Comparison of ENCODE assay signal across 25 cellular contexts in genomic region chr1:223074427-223074826, GRCh38.
DNase-seq lines count a peak whose midpoint lies in the region; ATAC-seq and TF ChIP-seq lines count a peak whose summit lies in the region.
"Had no signal": no experiment of that assay in that cellular context is flagged by ENCODE, and none has a peak within 500 bp of the region (broad histone marks: within the 10 kb centered on the region; RNA-seq: fewer than 3 reads in every experiment).

No MANE protein-coding gene starts in this region.

- H3K9me3 Mint-ChIP-seq in nephron: no peaks in the 10 kb centered on the region
- no peaks in the 10 kb centered on the region for H3K9me3 Mint-ChIP-seq in activated T-cell treated with anti-CD3 and anti-CD28 coated beads, Interleukin-2, amount 50 U/mL, for 72 hours
- no peaks in the 10 kb centered on the region for H3K9me3 Mint-ChIP-seq in activated CD4-positive, alpha-beta T cell treated with anti-CD3 and anti-CD28 coated beads, Interleukin-2, amount 10 ng/mL, durations not matched to agents 24 days and 14 days
- H3K9me3 Mint-ChIP-seq: activated naive CD4-positive, alpha-beta T cell treated with anti-CD3 and anti-CD28 coated beads, Interleukin-2, amount 50 U/mL, for 72 hours; natural killer cell treated with Interleukin-12 subunit alpha and Interleukin-12 subunit beta and Interleukin-15 and Interleukin-18, amount 100 ng/mL, for 72 hours had no signal

- peak; percentile 51 for ATAC-seq in Right ventricle myocardium inferior
- ATAC-seq in activated T-cell treated with anti-CD3 and anti-CD28 coated beads, Interleukin-2, amount 50 U/mL, for 72 hours (replicated peaks in 1 of 2): no peak
- ATAC-seq: activated naive CD4-positive, alpha-beta T cell treated with anti-CD3 and anti-CD28 coated beads, Interleukin-2, amount 50 U/mL, for 72 hours; esophagus mucosa; HCT116; natural killer cell treated with Interleukin-12 subunit alpha and Interleukin-12 subunit beta and Interleukin-15 and Interleukin-18, amount 100 ng/mL, for 72 hours; SK-N-SH treated with all-trans-retinoic acid at 6 μM for 48 hours had no signal

- H3K36me3 ChIP-seq in hepatocyte (replicated peaks; ENCODE audit: insufficient read depth, low read depth) (no peaks in the 10 kb centered on the region), vagina (no peaks in the 10 kb centered on the region)
- H3K36me3 ChIP-seq: prostate gland, stomach had no signal

- no peak for TF ChIP-seq POLR2A in vagina (IDR thresholded peaks at IDR 0.05)

- DNase-seq in Right ventricle myocardium inferior (ENCODE audit: missing footprints) (no peak), cardiac septum (ENCODE audit: low spot score) (no peak), hepatocyte (ENCODE audit: low spot score) (no peak), vagina (ENCODE audit: extremely low spot score in 2 of 2) (no peak), CD1c-positive myeloid dendritic cell (ENCODE audit: extremely low spot score) (no peak)
- DNase-seq in activated T-cell treated with anti-CD3 and anti-CD28 coated beads, Interleukin-2, amount 50 U/mL, for 72 hours: no peak
- no peak for DNase-seq in activated CD4-positive, alpha-beta T cell treated with anti-CD3 and anti-CD28 coated beads, Interleukin-2, amount 10 ng/mL, durations not matched to agents 24 days and 14 days
- DNase-seq: activated CD4-positive, CD25-positive, alpha-beta regulatory T cell treated with anti-CD3 and anti-CD28 coated beads, Interleukin-2, amount 50 U/mL, for 72 hours; activated T-cell treated with anti-CD3 and anti-CD28 coated beads, Interleukin-2, amount 50 U/mL, for 48 hours; DND-41; effector memory CD4-positive, alpha-beta T cell; mammary epithelial cell; NCI-H2107; NCI-H510A; stomach; T1000 had no signal

- intact Hi-C loops in Right ventricle myocardium inferior (cut with DNase I) (loop anchor here (2.0 kb wide), 1 partner anchor 146 kb away; no protein-coding TSS in a partner anchor), cardiac septum (cut with DNase I) (no loop called here), vagina (cut with DNase I) (loop anchor here (10.0 kb wide), 1 partner anchor 430 kb away; no protein-coding TSS in a partner anchor)
- intact Hi-C loops in activated CD4-positive, alpha-beta T cell treated with anti-CD3 and anti-CD28 coated beads, Interleukin-2, amount 10 ng/mL, durations not matched to agents 24 days and 14 days (cut with micrococcal nuclease): no loop called here

- H3K79me2 ChIP-seq in hepatocyte: no peaks in the 10 kb centered on the region

- H3K4me3 Mint-ChIP-seq in nephron: no peak overlapping the region
- no peak overlapping the region for H3K4me3 Mint-ChIP-seq in activated T-cell treated with anti-CD3 and anti-CD28 coated beads, Interleukin-2, amount 50 U/mL, for 72 hours
- no peak overlapping the region for H3K4me3 Mint-ChIP-seq in activated CD4-positive, alpha-beta T cell treated with anti-CD3 and anti-CD28 coated beads, Interleukin-2, amount 10 ng/mL, durations not matched to agents 24 days and 14 days
- H3K4me3 Mint-ChIP-seq: B cell; natural killer cell treated with Interleukin-12 subunit alpha and Interleukin-12 subunit beta and Interleukin-15 and Interleukin-18, amount 100 ng/mL, for 72 hours had no signal

- H3K9me2 ChIP-seq in hepatocyte (replicated peaks; ENCODE audit: insufficient read depth): no peaks in the 10 kb centered on the region

- peak overlapping the region; percentile 3 to 41 (median 40) for H3K27ac Mint-ChIP-seq in nephron
- no peak overlapping the region for H3K27ac Mint-ChIP-seq in activated T-cell treated with anti-CD3 and anti-CD28 coated beads, Interleukin-2, amount 50 U/mL, for 72 hours
- H3K27ac Mint-ChIP-seq in activated CD4-positive, alpha-beta T cell treated with anti-CD3 and anti-CD28 coated beads, Interleukin-2, amount 10 ng/mL, durations not matched to agents 24 days and 14 days: no peak overlapping the region
- H3K27ac Mint-ChIP-seq: activated naive CD4-positive, alpha-beta T cell treated with anti-CD3 and anti-CD28 coated beads, Interleukin-2, amount 50 U/mL, for 72 hours; B cell; natural killer cell treated with Interleukin-12 subunit alpha and Interleukin-12 subunit beta and Interleukin-15 and Interleukin-18, amount 100 ng/mL, for 72 hours had no signal

- H3K4me1 ChIP-seq in hepatocyte (ENCODE audit: insufficient read depth) (peaks cover 12% of the 10 kb centered on the region), vagina (peaks cover 13% of the 10 kb centered on the region)
- H3K4me1 ChIP-seq: prostate gland had no signal

- H3K4me2 ChIP-seq in hepatocyte: peak overlapping the region; percentile 64

- H3K4me3 ChIP-seq in hepatocyte: no peak overlapping the region
- H3K4me3 ChIP-seq in vagina: peak overlapping the region in 1 of 2 donors; percentile 28
- H3K4me3 ChIP-seq: prostate gland, stomach had no signal

- no peaks in the 10 kb centered on the region for H3K9me3 ChIP-seq in hepatocyte (ENCODE audit: low read depth)
- no peaks in the 10 kb centered on the region for H3K9me3 ChIP-seq in vagina
- H3K9me3 ChIP-seq: prostate gland, stomach had no signal

- H4K20me1 ChIP-seq in hepatocyte (ENCODE audit: insufficient read depth, poor library complexity, severe bottlenecking): no peaks in the 10 kb centered on the region

- peak overlapping the region; percentile 78 for H3K27ac ChIP-seq in hepatocyte
- peak overlapping the region; percentile 45 for H3K27ac ChIP-seq in vagina
- H3K27ac ChIP-seq: 22Rv1, prostate gland had no signal

- H2AFZ ChIP-seq in hepatocyte: no peak overlapping the region

- peaks cover 24% of the 10 kb centered on the region for H3K4me1 Mint-ChIP-seq in nephron
- no peaks in the 10 kb centered on the region for H3K4me1 Mint-ChIP-seq in activated T-cell treated with anti-CD3 and anti-CD28 coated beads, Interleukin-2, amount 50 U/mL, for 72 hours (ENCODE audit: low read depth)
- no peaks in the 10 kb centered on the region for H3K4me1 Mint-ChIP-seq in activated CD4-positive, alpha-beta T cell treated with anti-CD3 and anti-CD28 coated beads, Interleukin-2, amount 10 ng/mL, durations not matched to agents 24 days and 14 days
- H3K4me1 Mint-ChIP-seq: B cell had no signal

- 49% methylated on average over 2 of the region's 2 CpGs for WGBS in hepatocyte (ENCODE audit: low lambda C conversion rate, missing lambda C conversion rate)

- peaks cover 21% of the 10 kb centered on the region for H3K27me3 Mint-ChIP-seq in nephron (ENCODE audit: low read depth)
- H3K27me3 Mint-ChIP-seq in activated T-cell treated with anti-CD3 and anti-CD28 coated beads, Interleukin-2, amount 50 U/mL, for 72 hours (ENCODE audit: low read depth): no peaks in the 10 kb centered on the region
- H3K27me3 Mint-ChIP-seq in activated CD4-positive, alpha-beta T cell treated with anti-CD3 and anti-CD28 coated beads, Interleukin-2, amount 10 ng/mL, durations not matched to agents 24 days and 14 days: peaks cover 3% of the 10 kb centered on the region

- no peak for TF ChIP-seq CTCF in hepatocyte (IDR thresholded peaks at IDR 0.05; ENCODE audit: poor library complexity)
- no peak for TF ChIP-seq CTCF in nephron (IDR thresholded peaks at IDR 0.05; ENCODE audit: unreplicated experiment in 3 of 3)
- TF ChIP-seq CTCF in vagina (IDR thresholded peaks at IDR 0.05): no peak

- H3K36me3 Mint-ChIP-seq in nephron (ENCODE audit: low read depth): no peaks in the 10 kb centered on the region
- no peaks in the 10 kb centered on the region for H3K36me3 Mint-ChIP-seq in activated T-cell treated with anti-CD3 and anti-CD28 coated beads, Interleukin-2, amount 50 U/mL, for 72 hours (ENCODE audit: insufficient read depth in 2 of 2)
- H3K36me3 Mint-ChIP-seq in activated CD4-positive, alpha-beta T cell treated with anti-CD3 and anti-CD28 coated beads, Interleukin-2, amount 10 ng/mL, durations not matched to agents 24 days and 14 days (ENCODE audit: low read depth): no peaks in the 10 kb centered on the region
- H3K36me3 Mint-ChIP-seq: activated naive CD4-positive, alpha-beta T cell treated with anti-CD3 and anti-CD28 coated beads, Interleukin-2, amount 50 U/mL, for 72 hours; natural killer cell treated with Interleukin-12 subunit alpha and Interleukin-12 subunit beta and Interleukin-15 and Interleukin-18, amount 100 ng/mL, for 72 hours had no signal

- H3K27me3 ChIP-seq in hepatocyte: no peaks in the 10 kb centered on the region
- no peaks in the 10 kb centered on the region for H3K27me3 ChIP-seq in vagina
- H3K27me3 ChIP-seq: stomach had no signal

Comparison
In these comparisons a context has a peak if more than half of its experiments do, and no peak if none do; other contexts are left out.
1. intact Hi-C loops: an anchor here in Right ventricle myocardium inferior (2.0 kb wide) and vagina (10.0 kb wide); none called in cardiac septum and activated CD4-positive, alpha-beta T cell treated with anti-CD3 and anti-CD28 coated beads, Interleukin-2, amount 10 ng/mL, durations not matched to agents 24 days and 14 days.
2. H3K27ac Mint-ChIP-seq: peak in nephron (3 of 3); none in activated T-cell treated with anti-CD3 and anti-CD28 coated beads, Interleukin-2, amount 50 U/mL, for 72 hours (single experiment) and activated CD4-positive, alpha-beta T cell treated with anti-CD3 and anti-CD28 coated beads, Interleukin-2, amount 10 ng/mL, durations not matched to agents 24 days and 14 days (single experiment).